Comparison of ENCODE assay signal across 16 cellular contexts in genomic region chr7:2812119-2812487, GRCh38. TPM values are rescaled to one million over a fixed set of nuclear protein-coding genes. Genes with fewer than 3 reads are reported as not detected.
A peak's percentile ranks its signal among the peaks of the same experiment; 100 is the strongest.
DNase-seq lines count a peak whose midpoint lies in the region; ATAC-seq and TF ChIP-seq lines count a peak whose summit lies in the region.
"Had no signal": no experiment of that assay in that cellular context is flagged by ENCODE, and none has a peak within 500 bp of the region (broad histone marks: within the 10 kb centered on the region; RNA-seq: fewer than 3 reads in every experiment).

No MANE protein-coding gene starts in this region.

- intact Hi-C loops in gastrocnemius medialis (cut with DNase I; ENCODE audit: low total_unique reads), result no loop called here

- H3K9me3 Mint-ChIP-seq in GM23338, result no peaks in the 10 kb centered on the region
- no peaks in the 10 kb centered on the region for H3K9me3 Mint-ChIP-seq in chondrocyte (ENCODE audit: low read depth)
- no peaks in the 10 kb centered on the region for H3K9me3 Mint-ChIP-seq in activated T-cell treated with anti-CD3 and anti-CD28 coated beads, Interleukin-2, amount 50 U/mL, for 24 hours
- H3K9me3 Mint-ChIP-seq: activated naive CD4-positive, alpha-beta T cell treated with anti-CD3 and anti-CD28 coated beads for 36 hours; natural killer cell had no signal

- peak overlapping the region; percentile 85 for H3K27ac ChIP-seq in GM23338 (ENCODE audit: low read depth)
- peak overlapping the region; percentile 66 for H3K27ac ChIP-seq in hepatocyte
- H3K27ac ChIP-seq in gastrocnemius medialis, result peak overlapping the region; percentile 59 to 65 (median 61)

- no peak for DNase-seq in GM23338 (ENCODE audit: low spot score)
- no peak for DNase-seq in chondrocyte (ENCODE audit: low spot score)
- DNase-seq in hepatocyte (ENCODE audit: low spot score), result no peak
- DNase-seq in gastrocnemius medialis, result no peak
- DNase-seq in activated T-cell treated with anti-CD3 and anti-CD28 coated beads, Interleukin-2, amount 50 U/mL, for 24 hours, result no peak
- no peak for DNase-seq in SIG-M5 treated with dmso at 0.1 percent for 504 hours (lab: John Stamatoyannopoulos, UW; ENCODE audit: unreplicated experiment)
- DNase-seq in stimulated activated CD4-positive, alpha-beta T cell treated with anti-CD3 and anti-CD28 coated beads, Interleukin-2, amount 100 ng/mL, for 24 hours, result no peak
- DNase-seq: activated CD4-positive, alpha-beta T cell treated with anti-CD3 and anti-CD28 coated beads for 4 hours; activated naive CD4-positive, alpha-beta T cell treated with anti-CD3 and anti-CD28 coated beads for 36 hours; effector CD4-positive, alpha-beta T cell; natural killer cell; NCI-H1105; NCI-H774; stimulated activated naive CD4-positive, alpha-beta T cell treated with Interleukin-2 at 50 U/mL for 16 hours; T-helper 1 cell had no signal

- H3K9me2 ChIP-seq in GM23338 (ENCODE audit: insufficient read depth) (no peaks in the 10 kb centered on the region), hepatocyte (replicated peaks; ENCODE audit: insufficient read depth) (no peaks in the 10 kb centered on the region)

- no peak for TF ChIP-seq POLR2A in gastrocnemius medialis (IDR thresholded peaks at IDR 0.05)

- H3K36me3 ChIP-seq in GM23338 (ENCODE audit: insufficient read depth) (no peaks in the 10 kb centered on the region), hepatocyte (replicated peaks; ENCODE audit: insufficient read depth, low read depth) (no peaks in the 10 kb centered on the region), gastrocnemius medialis (no peaks in the 10 kb centered on the region)

- in situ Hi-C loops in gastrocnemius medialis (cut with MboI; ENCODE audit: low sequenced_read_pairs in 4 of 4), result no loop called here

- H3F3A ChIP-seq in GM23338 (replicated peaks; ENCODE audit: low read depth), result peaks cover 5% of the 10 kb centered on the region; the same call in 1 of the 2 replicates

- H3K27ac Mint-ChIP-seq in GM23338 (peak overlapping the region; percentile 76), chondrocyte (ENCODE audit: unreplicated experiment) (peak overlapping the region; percentile 96)
- H3K27ac Mint-ChIP-seq in activated T-cell treated with anti-CD3 and anti-CD28 coated beads, Interleukin-2, amount 50 U/mL, for 24 hours, result no peak overlapping the region
- H3K27ac Mint-ChIP-seq: activated naive CD4-positive, alpha-beta T cell treated with anti-CD3 and anti-CD28 coated beads for 36 hours; natural killer cell had no signal

- no peaks in the 10 kb centered on the region for H3K27me3 ChIP-seq in GM23338 (ENCODE audit: insufficient read depth)
- no peaks in the 10 kb centered on the region for H3K27me3 ChIP-seq in hepatocyte
- H3K27me3 ChIP-seq in gastrocnemius medialis, result no peaks in the 10 kb centered on the region

- H3K4me3 ChIP-seq in GM23338, result no peak overlapping the region
- H3K4me3 ChIP-seq in hepatocyte, result no peak overlapping the region
- H3K4me3 ChIP-seq in gastrocnemius medialis, result peak overlapping the region in 3 of 4 donors; percentile 4 to 25 (median 9)

- H3K4me2 ChIP-seq in GM23338, result no peak overlapping the region
- peak overlapping the region; percentile 45 for H3K4me2 ChIP-seq in hepatocyte

- no peaks in the 10 kb centered on the region for H3K9me3 ChIP-seq in hepatocyte (ENCODE audit: low read depth)
- no peaks in the 10 kb centered on the region for H3K9me3 ChIP-seq in gastrocnemius medialis

- peaks cover 72% of the 10 kb centered on the region for H3K4me1 ChIP-seq in GM23338 (ENCODE audit: insufficient read depth)
- peaks cover 27% of the 10 kb centered on the region for H3K4me1 ChIP-seq in hepatocyte (ENCODE audit: insufficient read depth)
- peaks cover 14 to 16% of the 10 kb centered on the region in 2 donors for H3K4me1 ChIP-seq in gastrocnemius medialis

- H3K4me1 Mint-ChIP-seq in GM23338 (peaks cover 85% of the 10 kb centered on the region), chondrocyte (ENCODE audit: low read depth) (peaks cover 92% of the 10 kb centered on the region)
- H3K4me1 Mint-ChIP-seq in activated T-cell treated with anti-CD3 and anti-CD28 coated beads, Interleukin-2, amount 50 U/mL, for 24 hours (ENCODE audit: low read depth), result peaks cover 20% of the 10 kb centered on the region

- TF ChIP-seq CTCF in GM23338 (conservative IDR thresholded peaks at IDR 0.05; ENCODE audit: low read depth in 2 of 2) (no peak), chondrocyte (IDR thresholded peaks at IDR 0.05) (no peak), hepatocyte (IDR thresholded peaks at IDR 0.05; ENCODE audit: poor library complexity) (no peak), gastrocnemius medialis (IDR thresholded peaks at IDR 0.05 in 4 of 5, conservative IDR thresholded peaks at IDR 0.05 in 1 of 5) (no peak)

- peaks cover 29% of the 10 kb centered on the region for H3K36me3 Mint-ChIP-seq in GM23338 (ENCODE audit: low read depth)
- H3K36me3 Mint-ChIP-seq in chondrocyte (ENCODE audit: low read depth), result peaks cover 4% of the 10 kb centered on the region
- H3K36me3 Mint-ChIP-seq in activated T-cell treated with anti-CD3 and anti-CD28 coated beads, Interleukin-2, amount 50 U/mL, for 24 hours (ENCODE audit: low read depth), result no peaks in the 10 kb centered on the region
- H3K36me3 Mint-ChIP-seq: natural killer cell had no signal

- no peak overlapping the region for H3K4me3 Mint-ChIP-seq in GM23338
- peak overlapping the region; percentile 59 for H3K4me3 Mint-ChIP-seq in chondrocyte (ENCODE audit: unreplicated experiment)
- H3K4me3 Mint-ChIP-seq in activated T-cell treated with anti-CD3 and anti-CD28 coated beads, Interleukin-2, amount 50 U/mL, for 24 hours, result no peak overlapping the region
- H3K4me3 Mint-ChIP-seq: activated naive CD4-positive, alpha-beta T cell treated with anti-CD3 and anti-CD28 coated beads for 36 hours; natural killer cell had no signal

- H3K79me2 ChIP-seq in GM23338 (replicated peaks; ENCODE audit: insufficient read depth) (peaks cover 100% of the 10 kb centered on the region), hepatocyte (peaks cover 99% of the 10 kb centered on the region)

- H2AFZ ChIP-seq in GM23338, result no peak overlapping the region
- H2AFZ ChIP-seq in hepatocyte, result no peak overlapping the region

- H4K20me1 ChIP-seq in GM23338 (replicated peaks; ENCODE audit: insufficient read depth) (peaks cover 3% of the 10 kb centered on the region; the same call in 1 of the 2 replicates), hepatocyte (ENCODE audit: insufficient read depth, poor library complexity, severe bottlenecking) (no peaks in the 10 kb centered on the region)

- ATAC-seq in GM23338, result no peak
- ATAC-seq in gastrocnemius medialis, result no peak
- no peak for ATAC-seq in GM21423 (IDR thresholded peaks at IDR 0.05; ENCODE audit: unreplicated experiment)

- H3K27me3 Mint-ChIP-seq in GM23338 (ENCODE audit: insufficient read depth, low read depth, poor library complexity) (peaks cover 18% of the 10 kb centered on the region), chondrocyte (ENCODE audit: low read depth) (no peaks in the 10 kb centered on the region)
- no peaks in the 10 kb centered on the region for H3K27me3 Mint-ChIP-seq in activated T-cell treated with anti-CD3 and anti-CD28 coated beads, Interleukin-2, amount 50 U/mL, for 24 hours

- 93% methylated on average over 7 of the region's 7 CpGs for WGBS in hepatocyte (ENCODE audit: low lambda C conversion rate, missing lambda C conversion rate)

TF ChIP-seq in GM23338, 12 proteins besides CTCF, POLR2A, EP300 and RAD21 (continues in another document):
- TF ChIP-seq JUNB (IDR thresholded peaks at IDR 0.05; ENCODE audit: unreplicated experiment) (no peak), POLR2AphosphoS5 (IDR thresholded peaks at IDR 0.05; ENCODE audit: low read depth) (no peak), EZH2 (IDR thresholded peaks at IDR 0.05; ENCODE audit: low read depth, unreplicated experiment) (no peak), ZNF114 (CRISPR knock-in tag; IDR thresholded peaks at IDR 0.05) (no peak), STAT1 (IDR thresholded peaks at IDR 0.05; ENCODE audit: unreplicated experiment) (no peak), ETS1 (IDR thresholded peaks at IDR 0.05) (no peak), NANOG (IDR thresholded peaks at IDR 0.05; ENCODE audit: borderline replicate concordance) (no peak), ZNF331 (CRISPR knock-in tag; IDR thresholded peaks at IDR 0.05; ENCODE audit: low read depth) (no peak), CREB1 (CRISPR knock-in tag; IDR thresholded peaks at IDR 0.05; ENCODE audit: low read depth) (no peak), EZH2phosphoT487 (IDR thresholded peaks at IDR 0.05; ENCODE audit: unreplicated experiment) (no peak)

RNA-seq across cellular contexts. Expression of gene GNA12, which starts 32.0 kb away (rescaled TPM):
- 87.7 and 99.8 TPM in 2 replicates for total RNA-seq in GM23338 (2014; rRNA removed; shearing (Covaris generic))
- polyA plus RNA-seq in GM23338 (2016; fragmentation: Nextera tagmentation; extraction: Ambion mirVana), result 24.0 and 25.2 TPM in 2 replicates
- 77.5 to 111 TPM (median 108 TPM) in 3 replicates for total RNA-seq in chondrocyte
- total RNA-seq in hepatocyte, result 28.4 and 54.8 TPM in 2 replicates
- 34.8 and 40.2 TPM in 2 replicates for polyA plus RNA-seq in hepatocyte
- 1 to 10 TPM; 7.6 to 8.4 (median 8.1) TPM for total RNA-seq in gastrocnemius medialis

Comparison
In these comparisons a context has a peak if more than half of its experiments do, and no peak if none do; other contexts are left out.
1. H3K4me3 ChIP-seq: peak in gastrocnemius medialis (3 of 4); none in GM23338 (single experiment) and hepatocyte (single experiment).
2. Peak in every context shown above with its lines, with median percentiles within 50 percentile points of each other: H3K27ac ChIP-seq.